ENCODE assay signal across 16 cellular contexts in the genomic region with DNA sequence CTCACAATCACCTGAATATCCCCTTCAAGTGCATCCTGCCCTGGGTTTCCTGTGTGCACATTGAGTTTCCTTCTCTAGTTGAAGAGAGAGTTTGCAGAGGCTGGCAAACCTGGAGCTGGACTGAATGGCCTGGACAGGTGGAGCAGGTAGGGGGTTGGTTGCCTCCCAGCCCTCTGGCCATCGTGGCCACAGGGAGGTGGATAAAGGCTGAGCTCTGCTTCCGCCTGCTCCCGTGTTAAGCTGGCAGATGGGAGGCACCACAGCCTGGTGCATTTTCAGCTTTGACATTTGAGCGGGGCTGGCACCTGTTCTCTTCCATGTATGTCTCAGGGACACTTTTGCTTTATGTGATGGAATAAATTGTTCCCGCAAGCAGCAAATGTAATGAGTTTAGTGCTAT. TPM values are rescaled to one million over a fixed set of nuclear protein-coding genes. Genes with fewer than 3 reads are reported as not detected.
DNase-seq lines count a peak whose midpoint lies in the region; ATAC-seq and TF ChIP-seq lines count a peak whose summit lies in the region.
"Had no signal": no experiment of that assay in that cellular context is flagged by ENCODE, and none has a peak within 500 bp of the region (broad histone marks: within the 10 kb centered on the region; RNA-seq: fewer than 3 reads in every experiment).

No MANE protein-coding gene starts in this region.

- no peak overlapping the region for H3K4me3 ChIP-seq in RWPE2 (ENCODE audit: severe bottlenecking)
- H3K4me3 ChIP-seq in osteoblast (ENCODE audit: insufficient read depth, low read length): no peak overlapping the region
- no peak overlapping the region for H3K4me3 ChIP-seq in mammary epithelial cell (replicated peaks in 1 of 3; ENCODE audit: insufficient read depth in 1 of 3, low read depth in 2 of 3, low read length in 3 of 3)
- H3K4me3 ChIP-seq in spleen: no peak overlapping the region
- H3K4me3 ChIP-seq: left ventricle myocardium inferior, Peyer's patch had no signal

- dilution Hi-C loops in mammary epithelial cell (cut with HindIII; ENCODE audit: low sequenced_read_pairs): no loop called here

- peak overlapping the region; percentile 90 for H3K27ac ChIP-seq in RWPE2 (ENCODE audit: poor library complexity, severe bottlenecking)
- H3K27ac ChIP-seq in osteoblast (ENCODE audit: low read depth, low read length): peak overlapping the region; percentile 88
- no peak overlapping the region for H3K27ac ChIP-seq in mammary epithelial cell (ENCODE audit: insufficient read depth, low read depth, low read length)
- H3K27ac ChIP-seq in spleen: no peak overlapping the region
- H3K27ac ChIP-seq: 22Rv1, left ventricle myocardium inferior had no signal

- no peak overlapping the region for H2AFZ ChIP-seq in osteoblast (ENCODE audit: low read length)
- no peak overlapping the region for H2AFZ ChIP-seq in mammary epithelial cell (ENCODE audit: low read depth, low read length)

- H4K20me1 ChIP-seq in osteoblast (ENCODE audit: insufficient read depth, low read length) (peaks cover 54% of the 10 kb centered on the region), mammary epithelial cell (ENCODE audit: insufficient read depth, low read length) (no peaks in the 10 kb centered on the region)

- no TSS peak for BruUV-seq in mammary epithelial cell (replicated peaks; lab: Mats Ljungman, UMichigan)

- H3K27me3 ChIP-seq in RWPE2 (ENCODE audit: insufficient read depth, poor library complexity, severe bottlenecking) (no peaks in the 10 kb centered on the region), osteoblast (ENCODE audit: insufficient read depth, low read length) (no peaks in the 10 kb centered on the region), mammary epithelial cell (ENCODE audit: insufficient read depth, low read length) (no peaks in the 10 kb centered on the region), spleen (replicated peaks in 1 of 7) (no peaks in the 10 kb centered on the region)
- H3K27me3 ChIP-seq: Peyer's patch had no signal

- DNase-seq in DMS 273 (lab: John Stamatoyannopoulos, UW; ENCODE audit: unreplicated experiment) (peak; percentile 46), DMS 273 treated with DMSO at 0.1 percent for 48 hours (lab: John Stamatoyannopoulos, UW) (no peak), NCI-H1092 treated with DMSO at 0.1 percent for 48 hours (lab: John Stamatoyannopoulos, UW) (peak; percentile 17), RWPE2 (ENCODE audit: low spot score) (no peak), osteoblast (ENCODE audit: insufficient read length, low spot score, missing footprints) (no peak), mammary epithelial cell (no peak), spleen (no peak), foreskin melanocyte (no peak)
- DNase-seq: activated CD8-positive, alpha-beta memory T cell treated with anti-CD3 and anti-CD28 coated beads, Interleukin-2, amount 50 U/mL, for 48 hours; activated naive CD4-positive, alpha-beta T cell treated with anti-CD3 and anti-CD28 coated beads, Interleukin-2, amount 10 ng/mL, durations not matched to agents 7 days and 5 days; effector memory CD8-positive, alpha-beta T cell; left ventricle myocardium inferior; naive B cell; Peyer's patch; T-cell had no signal

- no peak for ATAC-seq in RWPE2 (ENCODE audit: low read depth)
- ATAC-seq: effector memory CD8-positive, alpha-beta T cell; T-cell had no signal

- H3K9ac ChIP-seq in mammary epithelial cell (ENCODE audit: insufficient read depth, low read length): no peak overlapping the region

- in situ Hi-C loops in mammary epithelial cell (cut with MboI; ENCODE audit: low sequenced_read_pairs in 2 of 2): no loop called here

- peaks cover 98% of the 10 kb centered on the region for H3K79me2 ChIP-seq in osteoblast (ENCODE audit: insufficient read depth, low read length)
- peaks cover 97% of the 10 kb centered on the region for H3K79me2 ChIP-seq in mammary epithelial cell (ENCODE audit: insufficient read depth, low read length)

- no peak for TF ChIP-seq POLR2A in spleen (IDR thresholded peaks at IDR 0.05)

- H3K9me3 ChIP-seq in RWPE2 (ENCODE audit: severe bottlenecking) (no peaks in the 10 kb centered on the region), osteoblast (ENCODE audit: low read depth, low read length) (no peaks in the 10 kb centered on the region), mammary epithelial cell (replicated peaks; ENCODE audit: insufficient read depth, low read length) (no peaks in the 10 kb centered on the region), spleen (no peaks in the 10 kb centered on the region)
- H3K9me3 ChIP-seq: left ventricle myocardium inferior, Peyer's patch had no signal

- CTCF ChIA-PET in mammary epithelial cell (lab: Charles Lee; ENCODE audit: low non-redundant PET): no interaction called here

- H3K4me2 ChIP-seq in osteoblast (ENCODE audit: insufficient read depth, low read length) (no peak overlapping the region), mammary epithelial cell (ENCODE audit: insufficient read depth, low read depth, low read length) (no peak overlapping the region)

- intact Hi-C loops in mammary epithelial cell (cut with micrococcal nuclease): no loop called here
- intact Hi-C loops in spleen (cut with DNase I; ENCODE audit: low total_unique reads): no loop called here

- WGBS in mammary epithelial cell (ENCODE audit: low coverage, missing lambda C conversion rate): 85% methylated on average over 5 of the region's 5 CpGs
- 85 to 95% (median 94%) methylated on average over 4 to 5 of the region's 5 CpGs for WGBS in spleen, 5 donors

- H3K4me1 ChIP-seq in RWPE2 (ENCODE audit: insufficient read depth, poor library complexity, severe bottlenecking): peaks cover 83% of the 10 kb centered on the region
- H3K4me1 ChIP-seq in osteoblast (ENCODE audit: insufficient read depth, low read length): peaks cover 89% of the 10 kb centered on the region
- H3K4me1 ChIP-seq in mammary epithelial cell (ENCODE audit: insufficient read depth, low read length): peaks cover 97% of the 10 kb centered on the region
- H3K4me1 ChIP-seq in spleen: peaks cover 7 to 67% (median 33%) of the 10 kb centered on the region in 6 donors

- TF ChIP-seq CTCF in RWPE2 (IDR thresholded peaks at IDR 0.05; ENCODE audit: poor library complexity, severe bottlenecking): no peak
- TF ChIP-seq CTCF in osteoblast (IDR thresholded peaks at IDR 0.05; ENCODE audit: extremely low read depth, low read depth, low read length): no peak
- no peak for TF ChIP-seq CTCF in mammary epithelial cell (conservative IDR thresholded peaks at IDR 0.05 in 1 of 2, IDR thresholded peaks at IDR 0.05 in 1 of 2; ENCODE audit: extremely low read depth in 1 of 2, insufficient read depth in 1 of 2, low read depth in 1 of 2, low read length in 2 of 2)
- no peak for TF ChIP-seq CTCF in spleen (IDR thresholded peaks at IDR 0.05 in 8 of 11, conservative IDR thresholded peaks at IDR 0.05 in 3 of 11)

- H3K36me3 ChIP-seq in RWPE2 (ENCODE audit: low read depth) (peaks cover 85% of the 10 kb centered on the region), osteoblast (ENCODE audit: insufficient read depth, low read length) (peaks cover 79% of the 10 kb centered on the region), mammary epithelial cell (ENCODE audit: insufficient read depth, low read length) (peaks cover 19% of the 10 kb centered on the region), spleen (no peaks in the 10 kb centered on the region)
- H3K36me3 ChIP-seq: left ventricle myocardium inferior had no signal

RNA-seq across cellular contexts. Expression of a gene that starts 11.1 kb away (rescaled TPM):
- total RNA-seq in osteoblast (109 and 156 TPM in 2 replicates), mammary epithelial cell (100 to 1,000 TPM; 163 to 339 TPM), spleen (10 to 100 TPM; 18.6 to 50.8 (median 36.4) TPM)
- polyA plus RNA-seq in mammary epithelial cell (71.2 TPM), spleen (1 to 10 TPM; 1.9 to 4.6 (median 2.2) TPM)
- 276 TPM for polyA minus RNA-seq in mammary epithelial cell

Comparison
In these comparisons a context has a peak if more than half of its experiments do, and no peak if none do; other contexts are left out.
1. DNase-seq: peak in DMS 273 (single experiment) and NCI-H1092 treated with DMSO at 0.1 percent for 48 hours (single experiment); none in DMS 273 treated with DMSO at 0.1 percent for 48 hours (single experiment), RWPE2 (single experiment), osteoblast (single experiment), mammary epithelial cell (single experiment), spleen (single experiment) and foreskin melanocyte (single experiment).
2. H3K27ac ChIP-seq: peak in RWPE2 (single experiment) and osteoblast (single experiment); none in mammary epithelial cell (single experiment) and spleen (0 of 8).